In the genomic region with DNA sequence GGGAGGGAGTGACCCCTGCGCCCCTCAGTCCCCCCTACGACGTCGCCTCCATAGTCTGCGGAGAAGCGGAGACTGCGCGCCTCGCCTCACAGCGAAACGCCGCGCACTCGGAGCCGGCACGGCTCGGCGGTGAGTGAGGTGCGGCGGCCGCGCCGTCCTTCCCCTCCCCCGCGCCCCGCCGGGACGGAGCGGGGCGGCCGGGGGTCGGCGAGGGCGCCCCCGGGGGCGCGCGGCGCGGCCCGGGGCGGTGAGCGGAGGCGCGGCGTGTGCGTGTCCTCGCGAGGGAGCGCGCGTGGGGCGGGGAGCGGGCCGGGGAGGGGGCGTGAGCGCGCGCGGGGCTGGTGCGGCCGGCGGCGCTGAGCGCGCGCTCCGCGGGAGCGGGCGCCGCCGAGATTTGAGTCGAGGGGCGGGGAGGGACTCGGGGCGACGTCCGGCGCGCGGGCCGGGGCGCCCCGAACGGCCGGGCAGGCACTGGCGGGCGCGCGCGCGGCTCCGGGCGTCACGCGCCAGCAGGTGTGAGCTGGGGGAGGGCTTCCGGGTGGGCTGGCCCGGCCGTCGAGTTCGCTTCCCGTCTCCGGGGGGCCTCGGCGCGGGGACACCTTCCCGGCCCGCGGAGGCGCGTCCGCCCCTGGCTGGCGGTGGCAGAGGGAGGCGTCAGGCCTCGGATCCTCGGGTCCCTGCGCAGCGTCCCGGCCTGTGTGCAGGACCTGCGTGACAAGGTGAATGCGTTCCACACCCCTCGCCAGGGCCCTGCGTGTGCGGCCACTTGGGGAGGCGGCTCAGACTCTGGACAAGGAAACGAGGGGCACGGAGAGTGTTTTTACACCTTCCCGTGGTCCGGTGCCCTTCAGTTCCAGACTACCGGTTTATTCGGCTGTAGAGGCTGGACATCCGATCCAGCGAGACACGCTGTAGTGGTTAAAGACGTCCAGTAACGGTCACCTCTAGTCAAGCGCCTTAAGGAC, we compare ENCODE assay signal across 8 cellular contexts. TPM values are rescaled to one million over a fixed set of nuclear protein-coding genes. Genes with fewer than 3 reads are reported as not detected.
DNase-seq lines count a peak whose midpoint lies in the region; ATAC-seq and TF ChIP-seq lines count a peak whose summit lies in the region.

No MANE protein-coding gene starts in this region.

- H3K9me3 Mint-ChIP-seq in Calu3 (ENCODE audit: low read depth, unreplicated experiment), result no peaks in the 10 kb centered on the region

- DNase-seq in Calu3 (peak; percentile 71), KG1 (lab: John Stamatoyannopoulos, UW) (peak; percentile 54), lower leg skin (ENCODE audit: low spot score in 2 of 2) (no peak), MV-4-11 (lab: John Stamatoyannopoulos, UW) (no peak)
- peak; percentile 50 to 57 for DNase-seq in activated CD4-positive, alpha-beta T cell treated with anti-CD3 and anti-CD28 coated beads for 24 hours (ENCODE audit: low read depth in 2 of 2)
- peak; percentile 69 for DNase-seq in stimulated activated CD4-positive, alpha-beta T cell treated with anti-CD3 and anti-CD28 coated beads, Interleukin-4, amount 100 ng/mL, for 4 hours

- TF ChIP-seq CTCF in Calu3 (IDR thresholded peaks at IDR 0.05; ENCODE audit: unreplicated experiment) (no peak), lower leg skin (IDR thresholded peaks at IDR 0.05) (no peak)

- peak overlapping the region; percentile 69 for H3K4me3 ChIP-seq in lower leg skin (ENCODE audit: low read depth, poor library complexity, severe bottlenecking)

- H3K27ac ChIP-seq in cingulate gyrus (ENCODE audit: low read depth, low read length), result peak overlapping the region; percentile 91

- peaks cover 22% of the 10 kb centered on the region for H3K36me3 Mint-ChIP-seq in Calu3 (ENCODE audit: insufficient read depth, unreplicated experiment)

- no TSS peak for BruUV-seq in Calu3 (replicated peaks; lab: Mats Ljungman, UMichigan)

- H3K4me3 Mint-ChIP-seq in Calu3 (ENCODE audit: low read depth, unreplicated experiment), result peak overlapping the region; percentile 83

- peak; percentile 25 for ATAC-seq in GM21423 (IDR thresholded peaks at IDR 0.05; ENCODE audit: unreplicated experiment)

- WGBS in lower leg skin, 2 donors, result 0 to 1% methylated on average over 18 to 30 of the region's 138 CpGs

- H3K27me3 Mint-ChIP-seq in Calu3 (ENCODE audit: unreplicated experiment), result peaks cover 2% of the 10 kb centered on the region

- no peak for TF ChIP-seq POLR2A in lower leg skin (IDR thresholded peaks at IDR 0.05)

- CTCF ChIA-PET in Calu3 (lab: Charles Lee), result interaction anchor here (1.3 kb wide), 3 partner anchors 302 to 531 kb away, joined by 3 to 4 read pairs (median 4); no protein-coding TSS in a partner anchor

- intact Hi-C loops in Calu3 (cut with micrococcal nuclease; ENCODE audit: unreplicated experiment) (loop anchor here (2.0 kb wide), 1 partner anchor 302 kb away; a partner anchor contains a TSS), lower leg skin (cut with DNase I; ENCODE audit: low total_unique reads) (no loop called here)

- peaks cover 8% of the 10 kb centered on the region for H3K4me1 Mint-ChIP-seq in Calu3 (ENCODE audit: low read depth, unreplicated experiment)

- peak overlapping the region; percentile 99 for H3K27ac Mint-ChIP-seq in Calu3 (ENCODE audit: unreplicated experiment)

RNA-seq across cellular contexts. Expression of a gene that starts 50.4 kb away (rescaled TPM):
- total RNA-seq in Calu3 (2022) (21.0 and 21.9 TPM in 2 replicates), lower leg skin (10 to 100 TPM; 32.4 to 52.9 (median 41.2) TPM)

Comparison
In these comparisons a context has a peak if more than half of its experiments do, and no peak if none do; other contexts are left out.
1. DNase-seq: peak in Calu3 (single experiment), KG1 (single experiment), activated CD4-positive, alpha-beta T cell treated with anti-CD3 and anti-CD28 coated beads for 24 hours (2 of 2) and stimulated activated CD4-positive, alpha-beta T cell treated with anti-CD3 and anti-CD28 coated beads, Interleukin-4, amount 100 ng/mL, for 4 hours (2 of 2); none in lower leg skin (0 of 2) and MV-4-11 (single experiment).